ENCODE assay signal across 8 cellular contexts in genomic region chr2:74843371-74844298, GRCh38. TPM values are rescaled to one million over a fixed set of nuclear protein-coding genes. Genes with fewer than 3 reads are reported as not detected.
A peak's percentile ranks its signal among the peaks of the same experiment; 100 is the strongest.
DNase-seq lines count a peak whose midpoint lies in the region; ATAC-seq and TF ChIP-seq lines count a peak whose summit lies in the region.

No MANE protein-coding gene starts in this region.

- WGBS in thyroid gland, 2 donors = 63 to 74% methylated on average over 5 of the region's 5 CpGs

- intact Hi-C loops in thyroid gland (cut with DNase I) = no loop called here

- H3K27me3 Mint-ChIP-seq in IgD-negative memory B cell = no peaks in the 10 kb centered on the region

- peak; percentile 93 for ATAC-seq in GM21529 (IDR thresholded peaks at IDR 0.05; ENCODE audit: unreplicated experiment)

- no peaks in the 10 kb centered on the region for H3K9me3 ChIP-seq in thyroid gland

- H3K4me3 Mint-ChIP-seq in IgD-negative memory B cell = peak overlapping the region in 3 of 4 donors; percentile 13 to 83 (median 63)

- no peak for TF ChIP-seq CTCF in thyroid gland (IDR thresholded peaks at IDR 0.05)

- H3K36me3 Mint-ChIP-seq in IgD-negative memory B cell = no peaks in the 10 kb centered on the region

- no peaks in the 10 kb centered on the region for H3K9me3 Mint-ChIP-seq in IgD-negative memory B cell

- TF ChIP-seq POLR2A in thyroid gland (IDR thresholded peaks at IDR 0.05) = no peak

- no peaks in the 10 kb centered on the region for H3K36me3 ChIP-seq in thyroid gland

- peak overlapping the region in 2 of 3 donors; percentile 8 to 44 for H3K27ac ChIP-seq in thyroid gland

- H3K27me3 ChIP-seq in thyroid gland = no peaks in the 10 kb centered on the region

- peaks cover 18 to 37% (median 36%) of the 10 kb centered on the region in 3 donors for H3K4me1 Mint-ChIP-seq in IgD-negative memory B cell

- peaks cover 4 to 34% of the 10 kb centered on the region in 2 donors for H3K4me1 ChIP-seq in thyroid gland

- peak overlapping the region; percentile 42 to 86 (median 48) for H3K27ac Mint-ChIP-seq in IgD-negative memory B cell

- DNase-seq in ELR (ENCODE audit: low read depth) = peak; percentile 89
- DNase-seq in activated naive CD4-positive, alpha-beta T cell treated with anti-CD3 and anti-CD28 coated beads, Interleukin-2, amount 50 U/mL, for 16 hours = peak; percentile 21
- DNase-seq in kidney tubule cell (ENCODE audit: low spot score) = peak; percentile 84
- no peak for DNase-seq in thyroid gland
- no peak for DNase-seq in ureter (ENCODE audit: low spot score)
- no peak for DNase-seq in HuH-7 (ENCODE audit: low spot score)

- H3K4me3 ChIP-seq in thyroid gland (replicated peaks in 1 of 3) = no peak overlapping the region

RNA-seq across cellular contexts. Expression of gene HK2, which starts 9.7 kb away (rescaled TPM):
- polyA plus RNA-seq in IgD-negative memory B cell = 4.3 TPM
- 10 to 100 TPM in 3 of 4 donors, 1 to 10 TPM in 1; 6.7 to 47.8 (median 26.9) TPM for total RNA-seq in thyroid gland
- total RNA-seq in ureter = 62.8 TPM

Comparison
In these comparisons a context has a peak if more than half of its experiments do, and no peak if none do; other contexts are left out.
1. DNase-seq: peak in ELR (single experiment), activated naive CD4-positive, alpha-beta T cell treated with anti-CD3 and anti-CD28 coated beads, Interleukin-2, amount 50 U/mL, for 16 hours (single experiment) and kidney tubule cell (single experiment); none in thyroid gland (0 of 2), ureter (single experiment) and HuH-7 (single experiment).